11 cellular contexts compared by ENCODE assay signal in genomic region chr17:58308173-58308984, GRCh38. TPM values are rescaled to one million over a fixed set of nuclear protein-coding genes. Genes with fewer than 3 reads are reported as not detected.
DNase-seq lines count a peak whose midpoint lies in the region; ATAC-seq and TF ChIP-seq lines count a peak whose summit lies in the region.
"Had no signal": no experiment of that assay in that cellular context is flagged by ENCODE, and none has a peak within 500 bp of the region (broad histone marks: within the 10 kb centered on the region; RNA-seq: fewer than 3 reads in every experiment).

No MANE protein-coding gene starts in this region.

- H3K36me3 ChIP-seq in BE2C (no peaks in the 10 kb centered on the region), brain microvascular endothelial cell (replicated peaks) (no peaks in the 10 kb centered on the region), lower lobe of right lung (no peaks in the 10 kb centered on the region)

- ATAC-seq in lower lobe of right lung (peak; percentile 35 to 36), GM21619 (IDR thresholded peaks at IDR 0.05; ENCODE audit: unreplicated experiment) (no peak), GM19023 (IDR thresholded peaks at IDR 0.05; ENCODE audit: unreplicated experiment) (no peak), left colon (no peak)
- ATAC-seq: esophagus mucosa had no signal

- no peaks in the 10 kb centered on the region for H3K4me1 ChIP-seq in BE2C
- no peaks in the 10 kb centered on the region for H3K4me1 ChIP-seq in lower lobe of right lung

- in situ Hi-C loops in GM13977 (cut with MboI; ENCODE audit: low pct_unique_long_range_greater_than_20kb, low sequenced_read_pairs, unreplicated experiment) (loop anchor here (10.0 kb wide), 1 partner anchor 136 kb away; no protein-coding TSS in a partner anchor), brain microvascular endothelial cell (cut with HindIII; ENCODE audit: low pct_ligation_motif_present, low sequenced_read_pairs) (no loop called here)

- H3K4me3 ChIP-seq in BE2C (ENCODE audit: low read depth, low read length), result no peak overlapping the region
- H3K4me3 ChIP-seq in brain microvascular endothelial cell (ENCODE audit: low read depth, low read length), result no peak overlapping the region
- no peak overlapping the region for H3K4me3 ChIP-seq in lower lobe of right lung

- intact Hi-C loops in lower lobe of right lung (cut with DNase I), result no loop called here
- intact Hi-C loops in left colon (cut with DNase I, micrococcal nuclease), result loop anchor here in 1 of 2 donors (10.0 kb wide), 1 partner anchor 136 kb away; no protein-coding TSS in a partner anchor

- DNase-seq in BE2C, result peak; percentile 62
- DNase-seq in GM13977 (ENCODE audit: low spot score), result no peak
- no peak for DNase-seq in brain microvascular endothelial cell
- no peak for DNase-seq in lower lobe of right lung
- no peak for DNase-seq in left colon
- no peak for DNase-seq in OCI-M2 (lab: John Stamatoyannopoulos, UW; ENCODE audit: unreplicated experiment)
- DNase-seq: naive B cell had no signal

- TF ChIP-seq CTCF in BE2C (IDR thresholded peaks at IDR 0.05; ENCODE audit: low read depth, low read length) (peak; percentile 53), GM13977 (IDR thresholded peaks at IDR 0.05; ENCODE audit: extremely low read depth, insufficient read depth, missing control alignments) (peak; percentile 43), brain microvascular endothelial cell (IDR thresholded peaks at IDR 0.05; ENCODE audit: low read depth, low read length, missing control alignments) (peak; percentile 59), lower lobe of right lung (IDR thresholded peaks at IDR 0.05) (peak; percentile 24)

- no peaks in the 10 kb centered on the region for H3K9me3 ChIP-seq in BE2C
- H3K9me3 ChIP-seq in lower lobe of right lung, result no peaks in the 10 kb centered on the region

- no peak overlapping the region for H3K27ac ChIP-seq in brain microvascular endothelial cell
- H3K27ac ChIP-seq in lower lobe of right lung, result no peak overlapping the region

- peaks cover 7% of the 10 kb centered on the region; the same call in 1 of the 2 replicates for H3K27me3 ChIP-seq in BE2C
- H3K27me3 ChIP-seq in brain microvascular endothelial cell (replicated peaks), result no peaks in the 10 kb centered on the region
- no peaks in the 10 kb centered on the region for H3K27me3 ChIP-seq in lower lobe of right lung (ENCODE audit: low read depth)

RNA-seq across cellular contexts. Expression of gene TSPOAP1, which starts 20.2 kb away (rescaled TPM):
- polyA plus RNA-seq in BE2C (2012; ENCODE audit: insufficient read depth, insufficient read length, low read depth), result 3.1 TPM
- total RNA-seq in lower lobe of right lung, result 20.2 TPM
- total RNA-seq in left colon, result 1 to 10 TPM; 6.1 to 7.9 TPM
- total RNA-seq: SK-MEL-5 had no signal

RNA-seq across cellular contexts. Expression of gene MPO, which starts 27.6 kb away (rescaled TPM):
- not detected for polyA plus RNA-seq in BE2C (2012; ENCODE audit: insufficient read depth, insufficient read length, low read depth)
- 1.1 TPM for total RNA-seq in lower lobe of right lung
- under 1 TPM in 1 of 2 donors, not detected in 1; 0.45 TPM for total RNA-seq in left colon
- total RNA-seq: esophagus mucosa, SK-MEL-5 had no signal

RNA-seq across cellular contexts. Expression of gene SUPT4H1, which starts 43.6 kb away (rescaled TPM):
- 510 TPM for polyA plus RNA-seq in BE2C (2012; ENCODE audit: insufficient read depth, insufficient read length, low read depth)
- total RNA-seq in lower lobe of right lung, result 82.4 TPM
- total RNA-seq in left colon, result 10 to 100 TPM; 58.1 to 63.0 TPM

Comparison
In these comparisons a context has a peak if more than half of its experiments do, and no peak if none do; other contexts are left out.
1. ATAC-seq: peak in lower lobe of right lung (2 of 2); none in GM21619 (single experiment), GM19023 (single experiment) and left colon (single experiment).
2. Peak in every context shown above with its lines, with median percentiles within 50 percentile points of each other: CTCF ChIP-seq.